In the genomic region with DNA sequence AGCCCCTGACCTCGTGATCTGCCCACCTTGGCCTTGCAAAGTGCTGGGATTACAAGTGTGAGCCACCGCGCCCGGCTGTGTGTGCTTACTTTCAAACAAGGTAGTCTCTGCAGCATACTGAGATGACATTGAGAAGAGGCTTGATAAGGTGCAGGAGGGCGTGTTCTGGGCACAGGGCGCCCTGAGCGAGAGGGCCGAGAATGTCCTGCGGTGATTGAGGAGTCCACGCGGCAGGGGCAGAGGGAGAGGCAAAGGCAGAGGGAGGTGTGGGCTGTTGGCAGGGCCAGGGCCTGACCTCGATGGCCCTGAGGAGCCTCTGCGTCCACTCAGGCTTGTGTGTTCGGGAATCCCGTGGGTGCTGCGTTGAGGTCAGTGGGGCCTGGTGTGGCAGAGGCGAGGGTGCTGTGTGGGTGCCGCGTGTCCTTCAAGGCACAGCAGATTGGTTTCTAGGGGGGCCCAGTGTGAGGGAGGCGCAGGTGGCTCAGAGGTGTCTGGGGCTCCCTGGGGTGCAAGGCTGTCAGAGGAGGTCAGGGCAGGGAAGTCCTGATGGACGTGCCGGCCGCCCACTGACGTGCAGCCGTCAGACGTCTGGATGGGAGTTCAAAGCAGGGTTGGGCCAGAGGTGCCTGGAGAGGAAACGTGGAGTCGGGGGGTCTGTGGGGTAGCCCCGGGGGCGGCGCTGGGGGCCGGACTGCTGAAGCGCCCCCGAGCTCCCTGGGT, we compare ENCODE assay signal across 30 cellular contexts. TPM values are rescaled to one million over a fixed set of nuclear protein-coding genes. Genes with fewer than 3 reads are reported as not detected.
DNase-seq lines count a peak whose midpoint lies in the region; ATAC-seq and TF ChIP-seq lines count a peak whose summit lies in the region.
"Had no signal": no experiment of that assay in that cellular context is flagged by ENCODE, and none has a peak within 500 bp of the region (broad histone marks: within the 10 kb centered on the region; RNA-seq: fewer than 3 reads in every experiment).

No MANE protein-coding gene starts in this region.

- H3K36me3 Mint-ChIP-seq in neural progenitor cell = peaks cover 36% of the 10 kb centered on the region

- H4K20me1 ChIP-seq in neural progenitor cell (ENCODE audit: low read depth) (peaks cover 83% of the 10 kb centered on the region), osteoblast (ENCODE audit: insufficient read depth, low read length) (peaks cover 64% of the 10 kb centered on the region)

- H2AFZ ChIP-seq in neural progenitor cell (replicated peaks) (no peak overlapping the region), osteoblast (ENCODE audit: low read length) (no peak overlapping the region)
- H2AFZ ChIP-seq: parathyroid adenoma, PC-9 had no signal

- H3K4me1 ChIP-seq in heart left ventricle (peaks cover 0 to 35% (median 12%) of the 10 kb centered on the region in 12 donors), left ventricle myocardium inferior (peaks cover 36% of the 10 kb centered on the region), right cardiac atrium (ENCODE audit: control insufficient read depth, insufficient read depth, low read length) (peaks cover 5% of the 10 kb centered on the region), neural progenitor cell (no peaks in the 10 kb centered on the region), aorta (ENCODE audit: control insufficient read depth in 1 of 2, insufficient read depth in 2 of 2, low read length in 2 of 2) (no peaks in the 10 kb centered on the region), osteoblast (ENCODE audit: insufficient read depth, low read length) (no peaks in the 10 kb centered on the region)
- H3K4me1 ChIP-seq: colonic mucosa, parathyroid adenoma, right lobe of liver had no signal

- H3K9ac ChIP-seq in neural progenitor cell = no peak overlapping the region
- H3K9ac ChIP-seq: parathyroid adenoma had no signal

- H3K27me3 ChIP-seq in heart left ventricle = no peaks in the 10 kb centered on the region
- no peaks in the 10 kb centered on the region for H3K27me3 ChIP-seq in left ventricle myocardium inferior (ENCODE audit: low read depth)
- no peaks in the 10 kb centered on the region for H3K27me3 ChIP-seq in right cardiac atrium (ENCODE audit: control insufficient read depth, insufficient read depth)
- no peaks in the 10 kb centered on the region for H3K27me3 ChIP-seq in neural progenitor cell
- no peaks in the 10 kb centered on the region for H3K27me3 ChIP-seq in aorta (ENCODE audit: control insufficient read depth in 1 of 2, insufficient read depth in 2 of 2, low read length in 1 of 2)
- no peaks in the 10 kb centered on the region for H3K27me3 ChIP-seq in osteoblast (ENCODE audit: insufficient read depth, low read length)
- H3K27me3 ChIP-seq: brain microvascular endothelial cell, colonic mucosa, right lobe of liver, transverse colon had no signal

- no peaks in the 10 kb centered on the region for H3F3A ChIP-seq in neural progenitor cell (ENCODE audit: low read depth)

- DNase-seq in heart left ventricle = peak in 1 of 5 donors; percentile 24
- DNase-seq in left ventricle myocardium inferior = no peak
- DNase-seq in right cardiac atrium = peak in 2 of 3 donors; percentile 37 to 48
- no peak for DNase-seq in neural progenitor cell (ENCODE audit: low spot score)
- no peak for DNase-seq in aorta
- no peak for DNase-seq in osteoblast (ENCODE audit: insufficient read length, low spot score, missing footprints)
- DNase-seq in NCI-H187 treated with DMSO at 0.1 percent for 48 hours (lab: John Stamatoyannopoulos, UW) = no peak
- no peak for DNase-seq in stimulated activated naive CD4-positive, alpha-beta T cell (lab: John Stamatoyannopoulos, UW)
- DNase-seq: activated CD4-positive, alpha-beta T cell treated with anti-CD3 and anti-CD28 coated beads for 4 hours; activated naive CD8-positive, alpha-beta T cell treated with anti-CD3 and anti-CD28 coated beads, Interleukin-2, amount 50 U/mL, for 24 hours; brain microvascular endothelial cell; colonic mucosa; DMS153; effector memory CD8-positive, alpha-beta T cell; foreskin fibroblast; mesenchymal stem cell; naive B cell; NCI-H1092; NCI-H2029; NCI-H524 treated with DMSO at 0.1 percent for 48 hours; NK-92 treated with Interleukin-12 subunit alpha and Interleukin-12 subunit beta, amount 100 ng/mL, for 24 hours; PC-9; right lobe of liver; SHP77; stimulated activated CD4-positive, alpha-beta T cell treated with anti-CD3 and anti-CD28 coated beads, Interleukin-4, amount 100 ng/mL, for 24 hours; transverse colon had no signal

- peaks cover 6% of the 10 kb centered on the region for H3K4me1 Mint-ChIP-seq in neural progenitor cell

- no peak for TF ChIP-seq CTCF in heart left ventricle (IDR thresholded peaks at IDR 0.05)
- no peak for TF ChIP-seq CTCF in left ventricle myocardium inferior (IDR thresholded peaks at IDR 0.05; ENCODE audit: borderline replicate concordance)
- TF ChIP-seq CTCF in neural progenitor cell (IDR thresholded peaks at IDR 0.05) = no peak
- TF ChIP-seq CTCF in osteoblast (IDR thresholded peaks at IDR 0.05; ENCODE audit: extremely low read depth, low read depth, low read length) = no peak

- no peak for TF ChIP-seq POLR2A in heart left ventricle (IDR thresholded peaks at IDR 0.05)

- H3K4me3 Mint-ChIP-seq in neural progenitor cell = no peak overlapping the region
- H3K4me3 Mint-ChIP-seq: activated naive CD8-positive, alpha-beta T cell treated with anti-CD3 and anti-CD28 coated beads, Interleukin-2, amount 50 U/mL, for 24 hours; B cell; effector memory CD8-positive, alpha-beta T cell; naive B cell had no signal

- peak overlapping the region; percentile 86 for H3K27ac Mint-ChIP-seq in neural progenitor cell
- H3K27ac Mint-ChIP-seq: activated naive CD8-positive, alpha-beta T cell treated with anti-CD3 and anti-CD28 coated beads, Interleukin-2, amount 50 U/mL, for 24 hours; B cell had no signal

- no peak overlapping the region for H3K4me3 ChIP-seq in heart left ventricle
- H3K4me3 ChIP-seq in left ventricle myocardium inferior = no peak overlapping the region
- no peak overlapping the region for H3K4me3 ChIP-seq in right cardiac atrium (ENCODE audit: low read length)
- H3K4me3 ChIP-seq in neural progenitor cell = no peak overlapping the region
- H3K4me3 ChIP-seq in aorta (ENCODE audit: low read length in 2 of 2) = no peak overlapping the region
- H3K4me3 ChIP-seq in osteoblast (ENCODE audit: insufficient read depth, low read length) = no peak overlapping the region
- H3K4me3 ChIP-seq: colonic mucosa, PC-9, right lobe of liver, transverse colon had no signal

- peaks cover 26% of the 10 kb centered on the region for H3K9me3 Mint-ChIP-seq in neural progenitor cell
- H3K9me3 Mint-ChIP-seq: activated naive CD8-positive, alpha-beta T cell treated with anti-CD3 and anti-CD28 coated beads, Interleukin-2, amount 50 U/mL, for 24 hours; effector memory CD8-positive, alpha-beta T cell; naive B cell had no signal

- H3K9me3 ChIP-seq in heart left ventricle (no peaks in the 10 kb centered on the region), left ventricle myocardium inferior (replicated peaks) (no peaks in the 10 kb centered on the region), right cardiac atrium (ENCODE audit: control insufficient read depth, low read length) (no peaks in the 10 kb centered on the region), neural progenitor cell (ENCODE audit: low read depth) (no peaks in the 10 kb centered on the region), aorta (ENCODE audit: control insufficient read depth, low read length) (no peaks in the 10 kb centered on the region), osteoblast (ENCODE audit: low read depth, low read length) (no peaks in the 10 kb centered on the region)
- H3K9me3 ChIP-seq: colonic mucosa, right lobe of liver, transverse colon had no signal

- H3K36me3 ChIP-seq in heart left ventricle (peaks cover 0 to 10% (median 0%) of the 10 kb centered on the region in 9 donors), left ventricle myocardium inferior (no peaks in the 10 kb centered on the region), neural progenitor cell (no peaks in the 10 kb centered on the region), aorta (ENCODE audit: control insufficient read depth in 1 of 2, insufficient read depth in 2 of 2, low read length in 1 of 2) (no peaks in the 10 kb centered on the region), osteoblast (ENCODE audit: insufficient read depth, low read length) (no peaks in the 10 kb centered on the region)
- H3K36me3 ChIP-seq: colonic mucosa, transverse colon had no signal

- ATAC-seq in heart left ventricle (peak; percentile 23 to 53 (median 38)), right cardiac atrium (peak in 1 of 2 donors; percentile 5), aorta (ENCODE audit: low FRiP score) (peak; percentile 16)
- ATAC-seq: activated naive CD8-positive, alpha-beta T cell treated with anti-CD3 and anti-CD28 coated beads, Interleukin-2, amount 50 U/mL, for 24 hours; effector memory CD8-positive, alpha-beta T cell; esophagus mucosa had no signal

- H3K4me2 ChIP-seq in neural progenitor cell (no peak overlapping the region), osteoblast (ENCODE audit: insufficient read depth, low read length) (no peak overlapping the region)
- H3K4me2 ChIP-seq: PC-9 had no signal

- peaks cover 2% of the 10 kb centered on the region for H3K27me3 Mint-ChIP-seq in neural progenitor cell (ENCODE audit: insufficient read depth, low read depth)
- H3K27me3 Mint-ChIP-seq: activated naive CD8-positive, alpha-beta T cell treated with anti-CD3 and anti-CD28 coated beads, Interleukin-2, amount 50 U/mL, for 24 hours; B cell; effector memory CD8-positive, alpha-beta T cell; naive B cell had no signal

- H3K27ac ChIP-seq in heart left ventricle (no peak overlapping the region), left ventricle myocardium inferior (replicated peaks) (no peak overlapping the region), right cardiac atrium (ENCODE audit: low read length) (no peak overlapping the region), neural progenitor cell (no peak overlapping the region), aorta (ENCODE audit: low read depth in 1 of 2, low read length in 2 of 2) (no peak overlapping the region), osteoblast (ENCODE audit: low read depth, low read length) (no peak overlapping the region)
- H3K27ac ChIP-seq: brain microvascular endothelial cell, colonic mucosa, parathyroid adenoma, PC-9, right lobe of liver, transverse colon had no signal

- 71 to 80% (median 75%) methylated on average over 24 to 34 of the region's 34 CpGs for WGBS in heart left ventricle, 4 donors
- WGBS in right cardiac atrium = 73% methylated on average over 34 of the region's 34 CpGs
- WGBS in aorta, 2 donors = 88 to 92% methylated on average over 34 of the region's 34 CpGs

- H3K79me2 ChIP-seq in neural progenitor cell (ENCODE audit: low read depth) = peaks cover 88% of the 10 kb centered on the region
- peaks cover 86% of the 10 kb centered on the region for H3K79me2 ChIP-seq in osteoblast (ENCODE audit: insufficient read depth, low read length)

- intact Hi-C loops in heart left ventricle (cut with DNase I) (no loop called here), left ventricle myocardium inferior (cut with micrococcal nuclease) (no loop called here), right cardiac atrium (cut with DNase I) (no loop called here), aorta (cut with DNase I) (no loop called here)

RNA-seq across cellular contexts. Expression of gene PCGF3, which starts 12.1 kb away (rescaled TPM):
- total RNA-seq in heart left ventricle (10 to 100 TPM; 16.2 to 45.7 (median 21.8) TPM), left ventricle myocardium inferior (21.5 TPM), right cardiac atrium (10 to 100 TPM; 25.0 to 28.6 (median 26.4) TPM), neural progenitor cell (ENCODE audit: low replicate concordance) (44.7 and 59.1 TPM in 2 replicates), aorta (10 to 100 TPM; 35.7 to 59.4 TPM), osteoblast (32.7 and 43.1 TPM in 2 replicates)
- polyA plus RNA-seq in heart left ventricle (10 to 100 TPM; 24.7 to 26.6 TPM), right cardiac atrium (30.1 TPM), aorta (10 to 100 TPM; 17.7 to 38.3 TPM)

RNA-seq across cellular contexts. Expression of gene SLC49A3, which starts 28.8 kb away (rescaled TPM):
- total RNA-seq in heart left ventricle = 10 to 100 TPM in 3 of 9 donors, 1 to 10 TPM in 6; 5.6 to 20.5 (median 8.9) TPM
- polyA plus RNA-seq in heart left ventricle = 1 to 10 TPM; 5.2 to 9.8 TPM
- total RNA-seq in left ventricle myocardium inferior = 12.0 TPM
- total RNA-seq in right cardiac atrium = 10 to 100 TPM; 13.7 to 19.5 (median 16.9) TPM
- polyA plus RNA-seq in right cardiac atrium = 10.6 TPM
- total RNA-seq in neural progenitor cell (ENCODE audit: low replicate concordance) = 1.9 and 3.4 TPM in 2 replicates
- total RNA-seq in aorta = 10 to 100 TPM; 10.8 to 20.0 TPM
- 10 to 100 TPM in 1 of 2 donors, 1 to 10 TPM in 1; 3.0 to 22.9 TPM for polyA plus RNA-seq in aorta
- total RNA-seq in osteoblast = 11.6 and 13.6 TPM in 2 replicates
- total RNA-seq: H4 had no signal

RNA-seq across cellular contexts. Expression of gene MYL5, which starts 43.4 kb away (rescaled TPM):
- total RNA-seq in heart left ventricle (10 to 100 TPM in 2 of 9 donors, 1 to 10 TPM in 7; 1.4 to 12.9 (median 5.6) TPM), left ventricle myocardium inferior (4.5 TPM), right cardiac atrium (1 to 10 TPM; 4.0 to 6.0 (median 4.7) TPM), neural progenitor cell (ENCODE audit: low replicate concordance) (0.21 and 10.0 TPM in 2 replicates), aorta (10 to 100 TPM in 1 of 2 donors, 1 to 10 TPM in 1; 5.7 to 11.5 TPM), osteoblast (17.7 and 22.8 TPM in 2 replicates)
- polyA plus RNA-seq in heart left ventricle (1 to 10 TPM; 2.0 to 4.4 TPM), right cardiac atrium (3.8 TPM), aorta (10 to 100 TPM; 15.4 to 19.8 TPM)

RNA-seq across cellular contexts. Expression of gene ATP5ME, which starts 43.7 kb away (rescaled TPM):
- total RNA-seq in heart left ventricle (100 to 1,000 TPM; 210 to 906 (median 800) TPM), left ventricle myocardium inferior (914 TPM), right cardiac atrium (100 to 1,000 TPM; 689 to 911 (median 734) TPM), neural progenitor cell (ENCODE audit: low replicate concordance) (95.1 and 114 TPM in 2 replicates), aorta (100 to 1,000 TPM; 152 to 162 TPM), osteoblast (60.8 and 70.4 TPM in 2 replicates)
- polyA plus RNA-seq in heart left ventricle (1,000 to 10,000 TPM in 1 of 2 donors, 100 to 1,000 TPM in 1; 552 to 2,413 TPM), right cardiac atrium (1,352 TPM), aorta (100 to 1,000 TPM; 492 to 599 TPM)

Comparison
In these comparisons a context has a peak if more than half of its experiments do, and no peak if none do; other contexts are left out.
1. DNase-seq: peak in right cardiac atrium (2 of 3); none in left ventricle myocardium inferior (single experiment), neural progenitor cell (single experiment), aorta (0 of 2), osteoblast (single experiment), NCI-H187 treated with DMSO at 0.1 percent for 48 hours (single experiment) and stimulated activated naive CD4-positive, alpha-beta T cell (0 of 6).